Comparison of ENCODE assay signal across 12 cellular contexts in the genomic region with DNA sequence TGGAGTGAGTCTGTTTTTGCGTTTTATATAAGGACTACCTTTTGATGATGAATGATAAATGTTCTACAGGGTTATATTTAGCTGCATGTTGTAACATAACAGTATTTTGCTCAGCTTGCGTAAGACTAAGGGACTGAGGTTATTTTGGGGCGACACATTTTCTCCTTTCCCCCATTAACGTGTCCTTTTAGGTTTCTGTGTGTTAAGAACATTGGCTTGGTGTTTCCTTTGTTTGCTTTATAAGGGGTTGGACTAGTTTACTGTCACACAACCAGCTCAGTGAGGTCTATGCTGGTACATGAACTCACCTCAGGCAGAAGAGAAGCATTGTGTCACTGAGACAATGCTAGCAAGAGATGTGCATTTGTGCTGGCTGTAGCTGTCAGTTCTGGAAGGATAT.
DNase-seq lines count a peak whose midpoint lies in the region; ATAC-seq, FAIRE-seq and TF ChIP-seq lines count a peak whose summit lies in the region.
"Had no signal": no experiment of that assay in that cellular context is flagged by ENCODE, and none has a peak within 500 bp of the region (broad histone marks: within the 10 kb centered on the region; RNA-seq: fewer than 3 reads in every experiment).

No MANE protein-coding gene starts in this region.

- H3K4me1 ChIP-seq in keratinocyte (ENCODE audit: control insufficient read depth, extremely low read depth, insufficient read depth, low read length), result no peaks in the 10 kb centered on the region

- H3K79me2 ChIP-seq in keratinocyte (ENCODE audit: control insufficient read depth, insufficient read depth, low read length), result no peaks in the 10 kb centered on the region

- DNase-seq in activated naive CD4-positive, alpha-beta T cell treated with anti-CD3 and anti-CD28 coated beads, Interleukin-2, amount 10 ng/mL, durations not matched to agents 7 days and 5 days, result no peak
- no peak for DNase-seq in activated naive CD4-positive, alpha-beta T cell treated with anti-CD3 and anti-CD28 coated beads, Interleukin-2, amount 50 U/mL, for 16 hours
- DNase-seq in T-helper 17 cell, result no peak
- DNase-seq in keratinocyte (ENCODE audit: low read depth, low spot score), result no peak
- DNase-seq in urothelium cell line (ENCODE audit: low spot score), result no peak
- no peak for DNase-seq in superior temporal gyrus (ENCODE audit: extremely low spot score)
- no peak for DNase-seq in erythroblast (lab: John Stamatoyannopoulos, UW)
- DNase-seq: BE2C, GF-D8, NCI-H1436 treated with DMSO at 0.1 percent for 48 hours had no signal

- TF ChIP-seq POLR2A in erythroblast (IDR thresholded peaks at IDR 0.05; ENCODE audit: low read length), result no peak

- H3K9ac ChIP-seq in keratinocyte (ENCODE audit: control insufficient read depth, extremely low read depth, insufficient read depth, low read length), result no peak overlapping the region

- no peak overlapping the region for H3K4me3 Mint-ChIP-seq in activated naive CD4-positive, alpha-beta T cell treated with anti-CD3 and anti-CD28 coated beads, Interleukin-2, amount 10 ng/mL, durations not matched to agents 7 days and 5 days
- peak overlapping the region; percentile 68 for H3K4me3 Mint-ChIP-seq in T-helper 17 cell
- H3K4me3 Mint-ChIP-seq: brain had no signal

- H3K27ac ChIP-seq in keratinocyte (ENCODE audit: control insufficient read depth, insufficient read depth, low read length), result no peak overlapping the region

- H3K4me1 Mint-ChIP-seq in activated naive CD4-positive, alpha-beta T cell treated with anti-CD3 and anti-CD28 coated beads, Interleukin-2, amount 10 ng/mL, durations not matched to agents 7 days and 5 days, result peaks cover 64% of the 10 kb centered on the region
- peaks cover 58% of the 10 kb centered on the region for H3K4me1 Mint-ChIP-seq in T-helper 17 cell

- peaks cover 6% of the 10 kb centered on the region for H3K9me3 Mint-ChIP-seq in activated naive CD4-positive, alpha-beta T cell treated with anti-CD3 and anti-CD28 coated beads, Interleukin-2, amount 10 ng/mL, durations not matched to agents 7 days and 5 days

- peaks cover 68% of the 10 kb centered on the region for H3K36me3 Mint-ChIP-seq in activated naive CD4-positive, alpha-beta T cell treated with anti-CD3 and anti-CD28 coated beads, Interleukin-2, amount 10 ng/mL, durations not matched to agents 7 days and 5 days
- peaks cover 20% of the 10 kb centered on the region for H3K36me3 Mint-ChIP-seq in T-helper 17 cell (ENCODE audit: low read depth)

- dilution Hi-C loops in keratinocyte (cut with MboI; ENCODE audit: extremely low pct_ligation_motif_present, low sequenced_read_pairs), result no loop called here

- H2AFZ ChIP-seq in keratinocyte (ENCODE audit: control insufficient read depth, low read length), result no peak overlapping the region

- no peak overlapping the region for H3K4me3 ChIP-seq in keratinocyte (ENCODE audit: control insufficient read depth in 2 of 3, extremely low read depth in 1 of 3, insufficient read depth in 2 of 3, low read depth in 1 of 3, low read length in 3 of 3)

- H3K27me3 Mint-ChIP-seq in activated naive CD4-positive, alpha-beta T cell treated with anti-CD3 and anti-CD28 coated beads, Interleukin-2, amount 10 ng/mL, durations not matched to agents 7 days and 5 days, result no peaks in the 10 kb centered on the region
- H3K27me3 Mint-ChIP-seq in T-helper 17 cell, result no peaks in the 10 kb centered on the region
- H3K27me3 Mint-ChIP-seq: brain had no signal

- no peak for TF ChIP-seq CTCF in keratinocyte (optimal IDR thresholded peaks at IDR 0.05 in 1 of 3, IDR thresholded peaks at IDR 0.05 in 1 of 3, conservative IDR thresholded peaks at IDR 0.05 in 1 of 3; ENCODE audit: extremely low read depth in 1 of 3, insufficient read depth in 2 of 3, low read length in 3 of 3)

- peak; percentile 65 for ATAC-seq in T-helper 17 cell
- ATAC-seq in SK-N-SH treated with all-trans-retinoic acid at 6 μM for 48 hours, result no peak

- peak; percentile 48 for FAIRE-seq in keratinocyte (lab: Jason Lieb, UNC)
- FAIRE-seq in urothelium cell line (lab: Jason Lieb, UNC), result peak; percentile 62

- no peaks in the 10 kb centered on the region for H3K27me3 ChIP-seq in keratinocyte (ENCODE audit: control insufficient read depth, extremely low read depth, insufficient read depth, low read length)
- H3K27me3 ChIP-seq: BE2C had no signal

- CTCF ChIA-PET in activated naive CD4-positive, alpha-beta T cell treated with anti-CD3 and anti-CD28 coated beads, Interleukin-2, amount 10 ng/mL, durations not matched to agents 7 days and 5 days (lab: Charles Lee), result interaction anchor here (2.9 kb wide), 1 partner anchor 9 kb away, joined by 11 read pairs; no protein-coding TSS in a partner anchor

- no peaks in the 10 kb centered on the region for H3K9me1 ChIP-seq in keratinocyte (ENCODE audit: control insufficient read depth, extremely low read depth, insufficient read depth, low read length)

- no peak overlapping the region for H3K4me2 ChIP-seq in keratinocyte (ENCODE audit: control insufficient read depth, extremely low read depth, insufficient read depth, low read depth, low read length)

- H3K9me3 ChIP-seq in T-helper 17 cell (ENCODE audit: control insufficient read depth, low read length, poor library complexity, severe bottlenecking) (no peaks in the 10 kb centered on the region), keratinocyte (ENCODE audit: control insufficient read depth, low read depth, low read length) (no peaks in the 10 kb centered on the region)
- H3K9me3 ChIP-seq: BE2C had no signal

- H4K20me1 ChIP-seq in keratinocyte (ENCODE audit: control insufficient read depth, extremely low read depth, insufficient read depth, low read length), result no peaks in the 10 kb centered on the region

- H3K27ac Mint-ChIP-seq in activated naive CD4-positive, alpha-beta T cell treated with anti-CD3 and anti-CD28 coated beads, Interleukin-2, amount 10 ng/mL, durations not matched to agents 7 days and 5 days, result peak overlapping the region; percentile 6
- peak overlapping the region; percentile 98 for H3K27ac Mint-ChIP-seq in T-helper 17 cell
- H3K27ac Mint-ChIP-seq: brain had no signal

- H3K36me3 ChIP-seq in keratinocyte (ENCODE audit: control insufficient read depth in 2 of 2, extremely low read depth in 1 of 2, insufficient read depth in 2 of 2, low read length in 2 of 2), result no peaks in the 10 kb centered on the region
- H3K36me3 ChIP-seq: BE2C had no signal

TF ChIP-seq in SK-N-SH treated with all-trans-retinoic acid at 6 μM for 48 hours, 23 proteins besides CTCF, POLR2A, EP300 and RAD21:
- TF ChIP-seq SNAI2 (CRISPR knock-in tag; IDR thresholded peaks at IDR 0.05) (no peak), PPARA (CRISPR knock-in tag; IDR thresholded peaks at IDR 0.05; ENCODE audit: borderline replicate concordance) (no peak), ZNF8 (CRISPR knock-in tag; IDR thresholded peaks at IDR 0.05) (no peak), GLIS3 (CRISPR knock-in tag; IDR thresholded peaks at IDR 0.05) (no peak), ISL1 (CRISPR knock-in tag; IDR thresholded peaks at IDR 0.05) (no peak), ZC3H10 (CRISPR knock-in tag; IDR thresholded peaks at IDR 0.05) (no peak), CSDC2 (CRISPR knock-in tag; IDR thresholded peaks at IDR 0.05) (no peak), ZNF70 (CRISPR knock-in tag; IDR thresholded peaks at IDR 0.05) (no peak), RARB (CRISPR knock-in tag; IDR thresholded peaks at IDR 0.05) (no peak), ZNF565 (CRISPR knock-in tag; conservative IDR thresholded peaks at IDR 0.05; ENCODE audit: low read depth) (no peak), OSR1 (CRISPR knock-in tag; IDR thresholded peaks at IDR 0.05) (no peak), BACH2 (CRISPR knock-in tag; IDR thresholded peaks at IDR 0.05; ENCODE audit: borderline replicate concordance) (no peak), CREB5 (CRISPR knock-in tag; IDR thresholded peaks at IDR 0.05; ENCODE audit: low read depth) (no peak), TCF4 (CRISPR knock-in tag; IDR thresholded peaks at IDR 0.05; ENCODE audit: borderline replicate concordance) (no peak)
- TF ChIP-seq, protein P1, sequence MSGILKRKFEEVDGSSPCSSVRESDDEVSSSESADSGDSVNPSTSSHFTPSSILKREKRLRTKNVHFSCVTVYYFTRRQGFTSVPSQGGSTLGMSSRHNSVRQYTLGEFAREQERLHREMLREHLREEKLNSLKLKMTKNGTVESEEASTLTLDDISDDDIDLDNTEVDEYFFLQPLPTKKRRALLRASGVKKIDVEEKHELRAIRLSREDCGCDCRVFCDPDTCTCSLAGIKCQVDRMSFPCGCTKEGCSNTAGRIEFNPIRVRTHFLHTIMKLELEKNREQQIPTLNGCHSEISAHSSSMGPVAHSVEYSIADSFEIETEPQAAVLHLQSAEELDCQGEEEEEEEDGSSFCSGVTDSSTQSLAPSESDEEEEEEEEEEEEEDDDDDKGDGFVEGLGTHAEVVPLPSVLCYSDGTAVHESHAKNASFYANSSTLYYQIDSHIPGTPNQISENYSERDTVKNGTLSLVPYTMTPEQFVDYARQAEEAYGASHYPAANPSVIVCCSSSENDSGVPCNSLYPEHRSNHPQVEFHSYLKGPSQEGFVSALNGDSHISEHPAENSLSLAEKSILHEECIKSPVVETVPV (CRISPR knock-in tag; IDR thresholded peaks at IDR 0.05), result no peak
- TF ChIP-seq, protein P2, sequence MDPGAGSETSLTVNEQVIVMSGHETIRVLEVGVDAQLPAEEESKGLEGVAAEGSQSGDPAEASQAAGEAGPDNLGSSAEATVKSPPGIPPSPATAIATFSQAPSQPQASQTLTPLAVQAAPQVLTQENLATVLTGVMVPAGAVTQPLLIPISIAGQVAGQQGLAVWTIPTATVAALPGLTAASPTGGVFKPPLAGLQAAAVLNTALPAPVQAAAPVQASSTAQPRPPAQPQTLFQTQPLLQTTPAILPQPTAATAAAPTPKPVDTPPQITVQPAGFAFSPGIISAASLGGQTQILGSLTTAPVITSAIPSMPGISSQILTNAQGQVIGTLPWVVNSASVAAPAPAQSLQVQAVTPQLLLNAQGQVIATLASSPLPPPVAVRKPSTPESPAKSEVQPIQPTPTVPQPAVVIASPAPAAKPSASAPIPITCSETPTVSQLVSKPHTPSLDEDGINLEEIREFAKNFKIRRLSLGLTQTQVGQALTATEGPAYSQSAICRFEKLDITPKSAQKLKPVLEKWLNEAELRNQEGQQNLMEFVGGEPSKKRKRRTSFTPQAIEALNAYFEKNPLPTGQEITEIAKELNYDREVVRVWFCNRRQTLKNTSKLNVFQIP (CRISPR knock-in tag; IDR thresholded peaks at IDR 0.05; ENCODE audit: borderline replicate concordance, low read depth), result no peak
